In genomic region chr3:133384331-133385027, GRCh38 we compare ENCODE assay signal across 9 cellular contexts. TPM values are rescaled to one million over a fixed set of nuclear protein-coding genes. Genes with fewer than 3 reads are reported as not detected.
DNase-seq lines count a peak whose midpoint lies in the region; ATAC-seq and TF ChIP-seq lines count a peak whose summit lies in the region.
"Had no signal": no experiment of that assay in that cellular context is flagged by ENCODE, and none has a peak within 500 bp of the region (broad histone marks: within the 10 kb centered on the region; RNA-seq: fewer than 3 reads in every experiment).

No MANE protein-coding gene starts in this region.

- H3K4me3 ChIP-seq in H7 (ENCODE audit: insufficient read depth, low read depth, low read length) (no peak overlapping the region), endodermal cell (ENCODE audit: low read length) (no peak overlapping the region)

- H3K27ac Mint-ChIP-seq in endodermal cell: no peak overlapping the region
- H3K27ac Mint-ChIP-seq in memory B cell: no peak overlapping the region
- no peak overlapping the region for H3K27ac Mint-ChIP-seq in type B pancreatic cell

- no peaks in the 10 kb centered on the region for H3K27me3 ChIP-seq in H7 (ENCODE audit: control insufficient read depth, insufficient read depth, low read length)
- no peaks in the 10 kb centered on the region for H3K27me3 ChIP-seq in endodermal cell (ENCODE audit: control insufficient read depth, insufficient read depth, low read length, poor library complexity, severe bottlenecking)

- H3K9ac ChIP-seq in endodermal cell (ENCODE audit: extremely low read depth, low read length, poor library complexity, severe bottlenecking): no peak overlapping the region

- POLR2A ChIA-PET in GM10248 (lab: Yijun Ruan, JAX): no interaction called here

- 37 to 56% methylated on average over 4 to 13 of the region's 13 CpGs for WGBS in endodermal cell (ENCODE audit: insufficient coverage in 1 of 2, insufficient read length in 1 of 2), 2 experiments

- H3K36me3 Mint-ChIP-seq in endodermal cell (ENCODE audit: low read depth): no peaks in the 10 kb centered on the region
- no peaks in the 10 kb centered on the region for H3K36me3 Mint-ChIP-seq in memory B cell
- H3K36me3 Mint-ChIP-seq in type B pancreatic cell: no peaks in the 10 kb centered on the region

- H3K4me1 Mint-ChIP-seq in endodermal cell (peaks cover 16% of the 10 kb centered on the region), memory B cell (peaks cover 3% of the 10 kb centered on the region), type B pancreatic cell (ENCODE audit: unreplicated experiment) (peaks cover 9% of the 10 kb centered on the region)

- peak; percentile 64 for TF ChIP-seq CTCF in GM10248 (IDR thresholded peaks at IDR 0.05; ENCODE audit: control extremely low read depth, extremely low read depth, low read depth, missing control alignments)
- peak; percentile 97 for TF ChIP-seq CTCF in endodermal cell (conservative IDR thresholded peaks at IDR 0.05)
- TF ChIP-seq CTCF in type B pancreatic cell (conservative IDR thresholded peaks at IDR 0.05): peak; percentile 93

- H3K9me3 Mint-ChIP-seq in endodermal cell: no peaks in the 10 kb centered on the region
- H3K9me3 Mint-ChIP-seq in memory B cell: no peaks in the 10 kb centered on the region
- no peaks in the 10 kb centered on the region for H3K9me3 Mint-ChIP-seq in type B pancreatic cell
- H3K9me3 Mint-ChIP-seq: activated T-cell treated with anti-CD3 and anti-CD28 coated beads, Interleukin-2, amount 50 U/mL, for 4 hours had no signal

- DNase-seq in GM10248 (ENCODE audit: extremely low spot score): peak; percentile 61
- DNase-seq in H7: peak; percentile 86
- DNase-seq in NAMALWA (ENCODE audit: low spot score): peak; percentile 79
- DNase-seq in SHP77 (lab: John Stamatoyannopoulos, UW): peak; percentile 61 to 76
- DNase-seq in endodermal cell: peak; percentile 92
- peak in 1 of 2 donors; percentile 8 for DNase-seq in memory B cell (ENCODE audit: low spot score in 2 of 2)
- peak; percentile 78 for DNase-seq in type B pancreatic cell (ENCODE audit: extremely low spot score, unreplicated experiment)
- DNase-seq: activated T-cell treated with anti-CD3 and anti-CD28 coated beads, Interleukin-2, amount 50 U/mL, for 4 hours had no signal

- H3K4me3 Mint-ChIP-seq in endodermal cell (no peak overlapping the region), memory B cell (no peak overlapping the region), type B pancreatic cell (no peak overlapping the region)
- H3K4me3 Mint-ChIP-seq: activated T-cell treated with anti-CD3 and anti-CD28 coated beads, Interleukin-2, amount 50 U/mL, for 4 hours had no signal

- no peaks in the 10 kb centered on the region for H3K9me3 ChIP-seq in endodermal cell (ENCODE audit: control insufficient read depth, low read length)

- H3K4me1 ChIP-seq in endodermal cell (ENCODE audit: control insufficient read depth, insufficient read depth, low read length): peaks cover 9% of the 10 kb centered on the region

- H3K27me3 Mint-ChIP-seq in endodermal cell (ENCODE audit: insufficient read depth): no peaks in the 10 kb centered on the region
- peaks cover 7% of the 10 kb centered on the region for H3K27me3 Mint-ChIP-seq in memory B cell
- H3K27me3 Mint-ChIP-seq in type B pancreatic cell: peaks cover 4% of the 10 kb centered on the region

- no peaks in the 10 kb centered on the region; the same call in 1 of the 2 replicates for H3K36me3 ChIP-seq in H7 (replicated peaks; ENCODE audit: control insufficient read depth, insufficient read depth, low read length)
- H3K36me3 ChIP-seq in endodermal cell (ENCODE audit: control insufficient read depth, insufficient read depth, low read length): no peaks in the 10 kb centered on the region

- ATAC-seq in memory B cell (ENCODE audit: low read depth): peak; percentile 83
- ATAC-seq in HG02571 (IDR thresholded peaks at IDR 0.05; ENCODE audit: unreplicated experiment): no peak

- CTCF ChIA-PET in GM10248 (lab: Yijun Ruan, JAX): interaction anchor here (0.6 to 4.1 kb wide), 10 partner anchors 8 to 658 kb away, joined by 3 to 33 read pairs (median 4); no protein-coding TSS in a partner anchor

- H3K27ac ChIP-seq in endodermal cell (ENCODE audit: low read depth, low read length): no peak overlapping the region

RNA-seq across cellular contexts. Expression of gene BFSP2, which starts 15.4 kb away (rescaled TPM):
- total RNA-seq in H7 (2014; rRNA removed; shearing (Covaris generic)): not detected in 2 replicates
- total RNA-seq in endodermal cell: not detected
- polyA plus RNA-seq in endodermal cell (2013, experiment 1 of 2): not detected
- not detected for polyA plus RNA-seq in endodermal cell (2013, experiment 2 of 2)
- total RNA-seq in type B pancreatic cell (ENCODE audit: low replicate concordance): not detected in 2 replicates
- total RNA-seq: activated T-cell treated with anti-CD3 and anti-CD28 coated beads, Interleukin-2, amount 50 U/mL, for 4 hours had no signal
